ENCODE assay signal across 1 cellular context in the genomic region with DNA sequence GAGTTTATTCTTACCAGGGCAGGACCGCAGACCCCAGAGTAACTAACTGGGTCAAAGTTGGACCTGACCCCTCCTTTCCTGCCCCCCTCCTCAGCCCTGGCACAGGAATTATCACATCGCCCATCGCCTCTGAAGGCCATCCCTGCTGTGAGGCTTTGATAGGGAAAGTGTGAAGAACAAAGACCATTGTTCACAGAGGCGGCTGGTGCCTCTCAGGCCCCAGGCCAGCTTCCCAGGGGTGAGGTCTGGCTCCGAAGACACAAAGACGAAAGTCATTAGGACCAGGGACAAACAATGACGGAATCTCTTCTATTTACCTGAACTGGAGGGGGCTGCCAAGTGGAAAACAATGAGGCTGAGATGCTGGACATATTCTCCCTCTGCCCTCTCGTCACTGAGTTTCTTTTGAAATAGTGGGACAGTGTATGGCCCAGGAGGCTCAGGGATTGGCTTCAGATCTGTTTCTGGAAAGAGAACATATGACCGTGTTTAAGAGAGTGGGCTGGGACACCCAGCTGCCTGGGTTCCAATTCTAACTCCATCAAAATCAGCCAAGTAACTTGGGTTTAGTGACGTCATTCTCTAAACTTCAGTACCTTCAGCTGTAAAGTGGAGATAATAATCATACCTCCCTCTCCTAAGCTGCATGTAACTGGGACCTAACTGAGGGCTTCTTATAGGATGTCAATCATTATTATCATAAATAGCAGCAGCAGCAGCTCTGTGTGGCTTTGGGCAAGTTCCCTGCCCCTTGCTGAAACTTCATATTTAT.
TF ChIP-seq lines count a peak whose summit lies in the region.

No MANE protein-coding gene starts in this region.

TF ChIP-seq in K562, 482 proteins besides CTCF, POLR2A, EP300 and RAD21 (continued from another document):
- TF ChIP-seq, protein P1, sequence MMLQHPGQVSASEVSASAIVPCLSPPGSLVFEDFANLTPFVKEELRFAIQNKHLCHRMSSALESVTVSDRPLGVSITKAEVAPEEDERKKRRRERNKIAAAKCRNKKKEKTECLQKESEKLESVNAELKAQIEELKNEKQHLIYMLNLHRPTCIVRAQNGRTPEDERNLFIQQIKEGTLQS (IDR thresholded peaks at IDR 0.05): peak; percentile 48
- TF ChIP-seq, protein P1 (CRISPR knock-in tag; conservative IDR thresholded peaks at IDR 0.05): no peak
- TF ChIP-seq MED1 (CRISPR knock-in tag; IDR thresholded peaks at IDR 0.05; ENCODE audit: borderline replicate concordance) (no peak), ZNF175 (CRISPR knock-in tag; IDR thresholded peaks at IDR 0.05; ENCODE audit: low read depth) (no peak)
